8 cellular contexts compared by ENCODE assay signal in the genomic region with DNA sequence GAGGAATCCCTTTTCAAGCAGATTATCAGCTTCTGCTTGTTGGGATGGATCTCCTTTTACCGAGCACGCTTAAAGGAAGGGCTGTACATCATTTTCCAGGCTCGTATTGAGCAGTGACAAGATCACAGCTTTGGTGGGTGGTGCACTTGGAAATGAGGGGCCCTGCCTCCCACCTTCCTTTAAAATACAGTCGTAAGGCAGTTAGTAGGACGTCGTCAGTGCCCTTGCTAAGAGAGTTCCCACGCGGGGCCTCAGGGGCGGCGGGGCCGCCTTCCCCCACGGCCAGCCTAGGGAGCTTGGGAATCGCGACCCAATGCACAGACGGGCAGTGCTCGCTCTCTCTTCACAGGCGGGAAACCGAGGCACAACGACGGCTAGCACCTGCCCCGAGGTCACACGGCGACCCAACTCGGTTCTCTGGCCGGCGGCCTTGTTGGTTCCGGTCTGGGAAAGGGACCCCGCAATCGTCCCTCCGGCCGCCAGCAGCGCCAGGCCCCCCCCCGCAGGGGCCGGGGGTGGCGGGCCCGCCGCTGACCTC. TPM values are rescaled to one million over a fixed set of nuclear protein-coding genes. Genes with fewer than 3 reads are reported as not detected.
DNase-seq lines count a peak whose midpoint lies in the region; ATAC-seq, FAIRE-seq and TF ChIP-seq lines count a peak whose summit lies in the region.

No MANE protein-coding gene starts in this region.

- peaks cover 21% of the 10 kb centered on the region for H3K4me1 Mint-ChIP-seq in neural crest cell

- H3K36me3 ChIP-seq in BLaER1 (no peaks in the 10 kb centered on the region), KOPT-K1 (ENCODE audit: insufficient read depth, low read length) (no peaks in the 10 kb centered on the region), colonic mucosa (no peaks in the 10 kb centered on the region)

- H3K4me1 ChIP-seq in BLaER1 (peaks cover 45% of the 10 kb centered on the region), colonic mucosa (peaks cover 4% of the 10 kb centered on the region)

- peaks cover 13% of the 10 kb centered on the region for H3K27me3 Mint-ChIP-seq in neural crest cell (ENCODE audit: low read depth)

- no peak for TF ChIP-seq POLR2A in GM12892 (IDR thresholded peaks at IDR 0.05; ENCODE audit: low read depth, low read length)

- H3K4me3 Mint-ChIP-seq in neural crest cell, result peak overlapping the region; percentile 90

- DNase-seq in colonic mucosa, result no peak
- DNase-seq in neural crest cell (ENCODE audit: low read depth, low spot score), result no peak
- DNase-seq in GM12892 (ENCODE audit: insufficient read length), result no peak
- no peak for DNase-seq in glomerular visceral epithelial cell (ENCODE audit: extremely low spot score)
- DNase-seq in SIG-M5 treated with dmso at 0.1 percent for 504 hours (lab: John Stamatoyannopoulos, UW; ENCODE audit: unreplicated experiment), result no peak

- FAIRE-seq in GM12892 (lab: Jason Lieb, UNC), result no peak

- H4K20me1 ChIP-seq in BLaER1, result no peaks in the 10 kb centered on the region

- H3K27me3 ChIP-seq in BLaER1 (no peaks in the 10 kb centered on the region), colonic mucosa (no peaks in the 10 kb centered on the region)

- no peaks in the 10 kb centered on the region for H3K9me3 ChIP-seq in BLaER1
- H3K9me3 ChIP-seq in KOPT-K1 (ENCODE audit: insufficient read depth, low read length, poor library complexity, severe bottlenecking), result no peaks in the 10 kb centered on the region
- H3K9me3 ChIP-seq in colonic mucosa, result no peaks in the 10 kb centered on the region

- H3K9ac ChIP-seq in BLaER1 (peak overlapping the region; percentile 91), colonic mucosa (ENCODE audit: low read depth in 2 of 2, low read length in 2 of 2) (peak overlapping the region; percentile 58 to 91)

- no peak for TF ChIP-seq CTCF in colonic mucosa (IDR thresholded peaks at IDR 0.05)
- TF ChIP-seq CTCF in neural crest cell (conservative IDR thresholded peaks at IDR 0.05), result no peak

- intact Hi-C loops in colonic mucosa (cut with DNase I), result loop anchor here (1.0 to 5.0 kb wide), 2 partner anchors 39 to 55 kb away; no protein-coding TSS in a partner anchor

- H3K27ac ChIP-seq in BLaER1 (peak overlapping the region; percentile 95), KOPT-K1 (ENCODE audit: low read depth, low read length, poor library complexity, severe bottlenecking) (peak overlapping the region; percentile 48), colonic mucosa (peak overlapping the region; percentile 98)

- no peak overlapping the region for H3K27ac Mint-ChIP-seq in neural crest cell (ENCODE audit: unreplicated experiment)

- no peaks in the 10 kb centered on the region for H3K9me3 Mint-ChIP-seq in neural crest cell

- no peaks in the 10 kb centered on the region for H3K36me3 Mint-ChIP-seq in neural crest cell (ENCODE audit: low read depth)

- H3K4me2 ChIP-seq in BLaER1, result peak overlapping the region; percentile 85

- H3K4me3 ChIP-seq in BLaER1 (peak overlapping the region; percentile 78), colonic mucosa (peak overlapping the region; percentile 66)

- ATAC-seq in GM18873 (IDR thresholded peaks at IDR 0.05; ENCODE audit: low FRiP score, unreplicated experiment), result no peak

RNA-seq across cellular contexts. Expression of gene H3-3A, which starts 58.6 kb away (rescaled TPM):
- total RNA-seq in colonic mucosa, result 100 to 1,000 TPM; 680 to 810 TPM
- 991 and 1,004 TPM in 2 replicates for total RNA-seq in neural crest cell
- 266 TPM for polyA plus RNA-seq in GM12892 (2012; ENCODE audit: missing spikeins)

Comparison
In these comparisons a context has a peak if more than half of its experiments do, and no peak if none do; other contexts are left out.
1. H3K27ac ChIP-seq: peak in every context shown above with its lines; median percentile 98 in colonic mucosa; 95 in BLaER1; 48 in KOPT-K1.